In the genomic region with DNA sequence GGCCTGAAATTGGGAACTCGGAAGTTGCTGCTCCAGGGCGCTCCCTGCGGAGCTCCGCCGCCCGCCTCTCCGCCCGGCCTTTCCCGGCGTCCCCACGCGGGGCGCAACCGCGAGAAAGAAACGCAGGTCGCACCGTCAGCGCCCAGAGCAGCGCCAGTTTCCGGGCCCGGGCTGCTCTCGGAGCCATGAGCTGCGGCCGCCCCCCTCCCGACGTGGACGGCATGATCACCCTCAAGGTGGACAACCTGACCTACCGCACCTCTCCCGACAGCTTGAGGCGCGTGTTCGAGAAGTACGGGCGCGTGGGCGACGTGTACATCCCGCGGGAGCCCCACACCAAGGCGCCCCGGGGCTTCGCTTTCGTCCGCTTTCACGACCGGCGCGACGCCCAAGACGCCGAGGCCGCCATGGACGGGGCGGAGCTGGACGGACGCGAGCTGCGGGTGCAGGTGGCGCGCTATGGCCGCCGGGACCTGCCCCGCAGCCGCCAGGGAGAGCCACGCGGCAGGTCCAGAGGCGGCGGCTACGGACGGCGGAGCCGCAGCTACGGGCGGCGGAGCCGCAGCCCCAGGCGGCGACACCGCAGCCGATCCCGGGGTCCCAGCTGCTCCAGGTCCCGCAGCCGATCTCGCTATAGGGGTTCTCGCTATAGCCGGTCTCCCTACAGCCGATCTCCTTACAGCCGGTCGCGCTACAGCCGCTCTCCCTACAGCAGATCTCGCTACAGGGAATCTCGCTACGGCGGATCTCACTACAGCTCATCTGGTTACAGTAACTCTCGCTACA, we compare ENCODE assay signal across 8 cellular contexts. TPM values are rescaled to one million over a fixed set of nuclear protein-coding genes. Genes with fewer than 3 reads are reported as not detected.
DNase-seq lines count a peak whose midpoint lies in the region; ATAC-seq and TF ChIP-seq lines count a peak whose summit lies in the region.

No MANE protein-coding gene starts in this region.

- DNase-seq in C1 segment of cervical spinal cord (lab: John Stamatoyannopoulos, UW) (peak in 13 of 14 donors; percentile 44 to 87 (median 76)), NCI-H774 (lab: John Stamatoyannopoulos, UW) (peak; percentile 83), mesenteric fat pad (ENCODE audit: low spot score) (peak; percentile 96)
- DNase-seq in activated CD8-positive, alpha-beta memory T cell treated with anti-CD3 and anti-CD28 coated beads for 24 hours = peak; percentile 91
- peak; percentile 61 to 66 (median 65) for DNase-seq in effector memory CD8-positive, alpha-beta T cell
- DNase-seq in stimulated activated CD8-positive, alpha-beta memory T cell treated with anti-CD3 and anti-CD28 coated beads, Interleukin-15, amount 100 ng/mL, for 4 hours (ENCODE audit: low read depth in 2 of 2) = peak; percentile 34 to 59

- no peaks in the 10 kb centered on the region for H3K27me3 Mint-ChIP-seq in effector memory CD8-positive, alpha-beta T cell

- H3K4me1 Mint-ChIP-seq in effector memory CD8-positive, alpha-beta T cell (ENCODE audit: low read depth in 2 of 2) = peaks cover 14 to 29% of the 10 kb centered on the region in 2 donors

- ATAC-seq in HG03439 (IDR thresholded peaks at IDR 0.05; ENCODE audit: unreplicated experiment) = peak; percentile 68
- ATAC-seq in effector memory CD8-positive, alpha-beta T cell (replicated peaks) = peak; percentile 68

- H3K36me3 Mint-ChIP-seq in effector memory CD8-positive, alpha-beta T cell (ENCODE audit: insufficient read depth) = peaks cover 31% of the 10 kb centered on the region

- peak; percentile 74 for TF ChIP-seq POLR2A in GM19193 (IDR thresholded peaks at IDR 0.05; ENCODE audit: extremely low read depth, insufficient read depth, insufficient read length)

- H3K9me3 Mint-ChIP-seq in effector memory CD8-positive, alpha-beta T cell = no peaks in the 10 kb centered on the region

- H3K27ac Mint-ChIP-seq in effector memory CD8-positive, alpha-beta T cell = peak overlapping the region; percentile 96 to 98

- H3K4me3 Mint-ChIP-seq in effector memory CD8-positive, alpha-beta T cell = peak overlapping the region; percentile 98 to 99

RNA-seq across cellular contexts. Expression of a gene that starts 0.5 kb away (rescaled TPM):
- total RNA-seq in mesenteric fat pad = 32.7 TPM

RNA-seq across cellular contexts. Expression of a gene that starts 18.0 kb away (rescaled TPM):
- total RNA-seq in mesenteric fat pad = not detected

RNA-seq across cellular contexts. Expression of a gene that starts 22.4 kb away (rescaled TPM):
- 16.8 TPM for total RNA-seq in mesenteric fat pad

RNA-seq across cellular contexts. Expression of a gene that starts 42.2 kb away (rescaled TPM):
- total RNA-seq in mesenteric fat pad = not detected

Comparison
In these comparisons a context has a peak if more than half of its experiments do, and no peak if none do; other contexts are left out.
1. Peak in every context shown above with its lines: DNase-seq and ATAC-seq.